Comparison of ENCODE assay signal across 14 cellular contexts in genomic region chr3:119380697-119381096, GRCh38.
DNase-seq lines count a peak whose midpoint lies in the region; TF ChIP-seq lines count a peak whose summit lies in the region.
"Had no signal": no experiment of that assay in that cellular context is flagged by ENCODE, and none has a peak within 500 bp of the region (broad histone marks: within the 10 kb centered on the region; RNA-seq: fewer than 3 reads in every experiment).

No MANE protein-coding gene starts in this region.

- no peaks in the 10 kb centered on the region for H3K9me3 Mint-ChIP-seq in chondrocyte (ENCODE audit: low read depth)
- no peaks in the 10 kb centered on the region for H3K9me3 Mint-ChIP-seq in osteocyte (ENCODE audit: unreplicated experiment)
- H3K9me3 Mint-ChIP-seq: T-helper 1 cell treated with Interleukin-12 subunit alpha and Interleukin-12 subunit beta and Interleukin-4 antibody, amounts not matched to agents 30 μg/mL and 1 μg/mL, for 36 hours had no signal

- DNase-seq in NCI-H2081 (lab: John Stamatoyannopoulos, UW) = peak; percentile 3 to 41
- no peak for DNase-seq in NCI-H2081 treated with DMSO at 0.1 percent for 48 hours (lab: John Stamatoyannopoulos, UW)
- peak; percentile 23 for DNase-seq in NCI-H1105 treated with DMSO at 0.1 percent for 48 hours (lab: John Stamatoyannopoulos, UW)
- DNase-seq in amniotic epithelial cell (ENCODE audit: low read depth) = peak; percentile 39
- no peak for DNase-seq in retinal pigment epithelial cell (ENCODE audit: low read depth)
- DNase-seq in activated CD4-positive, alpha-beta T cell treated with anti-CD3 and anti-CD28 coated beads, Interleukin-2, amount 50 U/mL, for 48 hours = no peak
- no peak for DNase-seq in chondrocyte (ENCODE audit: low spot score)
- no peak for DNase-seq in osteocyte (ENCODE audit: extremely low spot score, unreplicated experiment)
- DNase-seq: activated CD8-positive, alpha-beta memory T cell treated with anti-CD3 and anti-CD28 coated beads for 24 hours; NCI-H1930; stimulated activated CD4-positive, alpha-beta T cell treated with anti-CD3 and anti-CD28 coated beads, Interleukin-4, amount 100 ng/mL, for 1 hour; substantia nigra had no signal

- H3K4me3 Mint-ChIP-seq in chondrocyte (ENCODE audit: unreplicated experiment) (no peak overlapping the region), osteocyte (ENCODE audit: unreplicated experiment) (no peak overlapping the region)
- H3K4me3 Mint-ChIP-seq: T-helper 1 cell treated with Interleukin-12 subunit alpha and Interleukin-12 subunit beta and Interleukin-4 antibody, amounts not matched to agents 30 μg/mL and 1 μg/mL, for 36 hours had no signal

- H3K4me1 Mint-ChIP-seq in chondrocyte (ENCODE audit: low read depth) (no peaks in the 10 kb centered on the region), osteocyte (ENCODE audit: unreplicated experiment) (peaks cover 15% of the 10 kb centered on the region)

- H3K27me3 Mint-ChIP-seq in chondrocyte (ENCODE audit: low read depth) (no peaks in the 10 kb centered on the region), osteocyte (ENCODE audit: unreplicated experiment) (no peaks in the 10 kb centered on the region)

- TF ChIP-seq CTCF in retinal pigment epithelial cell (conservative IDR thresholded peaks at IDR 0.05; ENCODE audit: low read depth, low read length) = peak; percentile 13
- no peak for TF ChIP-seq CTCF in chondrocyte (IDR thresholded peaks at IDR 0.05)
- no peak for TF ChIP-seq CTCF in osteocyte (IDR thresholded peaks at IDR 0.05)

- H3K27ac Mint-ChIP-seq in chondrocyte (ENCODE audit: unreplicated experiment) (no peak overlapping the region), osteocyte (ENCODE audit: unreplicated experiment) (no peak overlapping the region)
- H3K27ac Mint-ChIP-seq: T-helper 1 cell treated with Interleukin-12 subunit alpha and Interleukin-12 subunit beta and Interleukin-4 antibody, amounts not matched to agents 30 μg/mL and 1 μg/mL, for 36 hours had no signal

- no peak overlapping the region for H3K4me3 ChIP-seq in retinal pigment epithelial cell (ENCODE audit: low read length)
- H3K4me3 ChIP-seq: adrenal gland had no signal

- H3K36me3 Mint-ChIP-seq in chondrocyte (ENCODE audit: low read depth) (peaks cover 33% of the 10 kb centered on the region), osteocyte (ENCODE audit: unreplicated experiment) (peaks cover 36% of the 10 kb centered on the region)

Comparison
In these comparisons a context has a peak if more than half of its experiments do, and no peak if none do; other contexts are left out.
1. DNase-seq: peak in NCI-H2081 (2 of 2), NCI-H1105 treated with DMSO at 0.1 percent for 48 hours (single experiment) and amniotic epithelial cell (single experiment); none in NCI-H2081 treated with DMSO at 0.1 percent for 48 hours (single experiment), retinal pigment epithelial cell (single experiment), activated CD4-positive, alpha-beta T cell treated with anti-CD3 and anti-CD28 coated beads, Interleukin-2, amount 50 U/mL, for 48 hours (0 of 2), chondrocyte (single experiment) and osteocyte (single experiment).